Comparison of ENCODE assay signal across 9 cellular contexts in the genomic region with DNA sequence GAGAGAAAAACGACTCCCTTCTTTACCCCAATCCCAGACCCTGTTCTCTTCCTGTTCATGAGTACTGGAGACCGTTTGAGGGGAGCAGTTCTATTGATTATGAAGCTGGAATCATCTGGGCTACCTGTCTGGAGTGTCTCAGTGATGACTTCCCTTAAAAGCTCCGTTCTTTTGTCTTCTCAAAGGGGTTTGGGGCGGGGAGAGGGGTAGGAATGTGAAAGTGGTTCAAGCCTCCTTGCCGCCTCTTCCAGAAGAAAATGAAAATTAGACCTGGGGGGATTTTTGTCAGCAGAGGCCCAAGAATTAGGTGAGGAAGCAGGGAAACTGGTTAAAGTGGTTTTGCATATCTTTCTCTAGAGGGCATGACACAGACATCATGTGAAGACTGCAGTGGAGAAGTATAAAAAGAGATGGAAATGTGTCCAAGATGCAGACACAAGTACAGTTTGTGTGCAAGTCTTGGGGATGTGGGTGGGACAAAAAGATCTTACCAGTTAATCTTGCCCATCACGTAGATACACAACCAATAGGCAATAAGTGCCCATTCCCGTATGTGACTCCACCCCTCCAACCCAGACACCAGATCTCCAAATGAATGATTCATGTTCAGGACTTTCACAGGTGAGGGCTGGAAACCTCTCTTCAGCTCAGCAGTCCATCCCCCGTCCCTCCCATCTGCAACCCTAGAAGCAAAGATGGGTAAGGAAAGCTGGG. TPM values are rescaled to one million over a fixed set of nuclear protein-coding genes. Genes with fewer than 3 reads are reported as not detected.
DNase-seq lines count a peak whose midpoint lies in the region; ATAC-seq and TF ChIP-seq lines count a peak whose summit lies in the region.
"Had no signal": no experiment of that assay in that cellular context is flagged by ENCODE, and none has a peak within 500 bp of the region (broad histone marks: within the 10 kb centered on the region; RNA-seq: fewer than 3 reads in every experiment).

No MANE protein-coding gene starts in this region.

- H3K27ac Mint-ChIP-seq in activated naive CD4-positive, alpha-beta T cell treated with anti-CD3 and anti-CD28 coated beads, Interleukin-2, amount 50 U/mL, for 24 hours: peak overlapping the region; percentile 19
- H3K27ac Mint-ChIP-seq in endothelial cell (ENCODE audit: unreplicated experiment) (peak overlapping the region; percentile 42), neural crest cell (ENCODE audit: unreplicated experiment) (peak overlapping the region; percentile 57)
- H3K27ac Mint-ChIP-seq: dendritic cell treated with granulocyte-macrophage colony-stimulating factor and Interleukin-4, amounts not matched to agents 40 ng/mL and 50 ng/mL, for 4 days had no signal

- CTCF ChIA-PET in Panc1 (lab: Charles Lee): interaction anchor here (0.9 kb wide), 1 partner anchor 49 kb away, joined by 4 read pairs; no protein-coding TSS in a partner anchor

- peak; percentile 64 for ATAC-seq in Panc1
- no peak for ATAC-seq in GM19328 (IDR thresholded peaks at IDR 0.05; ENCODE audit: unreplicated experiment)

- no peaks in the 10 kb centered on the region for H3K36me3 Mint-ChIP-seq in activated naive CD4-positive, alpha-beta T cell treated with anti-CD3 and anti-CD28 coated beads, Interleukin-2, amount 50 U/mL, for 24 hours
- H3K36me3 Mint-ChIP-seq in endothelial cell (ENCODE audit: low read depth, unreplicated experiment) (peaks cover 8% of the 10 kb centered on the region), neural crest cell (ENCODE audit: low read depth) (no peaks in the 10 kb centered on the region)

- peaks cover 51% of the 10 kb centered on the region for H3K4me1 ChIP-seq in Panc1 (ENCODE audit: control insufficient read depth, insufficient read depth, low read length)

- intact Hi-C loops in Panc1 (cut with micrococcal nuclease; ENCODE audit: unreplicated experiment): no loop called here

- H3K36me3 ChIP-seq in Panc1 (ENCODE audit: control insufficient read depth, insufficient read depth, low read length): no peaks in the 10 kb centered on the region

- no TSS peak for BruUV-seq in Panc1 (replicated peaks; lab: Mats Ljungman, UMichigan)

- POLR2A ChIA-PET in Panc1 (lab: Charles Lee): no interaction called here

- H3K4me3 Mint-ChIP-seq in activated naive CD4-positive, alpha-beta T cell treated with anti-CD3 and anti-CD28 coated beads, Interleukin-2, amount 50 U/mL, for 24 hours: peak overlapping the region; percentile 27
- H3K4me3 Mint-ChIP-seq in endothelial cell (ENCODE audit: unreplicated experiment) (peak overlapping the region; percentile 86), neural crest cell (peak overlapping the region; percentile 85)

- DNase-seq in activated naive CD4-positive, alpha-beta T cell (lab: John Stamatoyannopoulos, UW): no peak
- DNase-seq in Panc1 (ENCODE audit: low read depth, low spot score) (no peak), endothelial cell (ENCODE audit: low spot score) (no peak), neural crest cell (ENCODE audit: low read depth, low spot score) (no peak), NCI-H1105 treated with DMSO at 0.1 percent for 48 hours (lab: John Stamatoyannopoulos, UW) (no peak)
- DNase-seq in stimulated activated naive CD4-positive, alpha-beta T cell treated with Interleukin-2 at 50 U/mL for 16 hours (lab: John Stamatoyannopoulos, UW): no peak

- TF ChIP-seq CTCF in Panc1 (IDR thresholded peaks at IDR 0.05): no peak
- no peak for TF ChIP-seq CTCF in endothelial cell (IDR thresholded peaks at IDR 0.05; ENCODE audit: unreplicated experiment)
- TF ChIP-seq CTCF in neural crest cell (conservative IDR thresholded peaks at IDR 0.05): no peak

- H3K9me3 ChIP-seq in Panc1 (ENCODE audit: control insufficient read depth, insufficient read depth, low read depth, low read length): no peaks in the 10 kb centered on the region

- H3K4me3 ChIP-seq in Panc1 (ENCODE audit: low read depth in 2 of 2, low read length in 2 of 2): peak overlapping the region; percentile 68 to 94

- no peaks in the 10 kb centered on the region for H3K27me3 ChIP-seq in Panc1 (ENCODE audit: control insufficient read depth, insufficient read depth, low read length)

- peak overlapping the region; percentile 91 for H3K27ac ChIP-seq in Panc1 (ENCODE audit: low read length)

- H3K27me3 Mint-ChIP-seq in activated naive CD4-positive, alpha-beta T cell treated with anti-CD3 and anti-CD28 coated beads, Interleukin-2, amount 50 U/mL, for 24 hours: no peaks in the 10 kb centered on the region
- H3K27me3 Mint-ChIP-seq in endothelial cell (ENCODE audit: unreplicated experiment): peaks cover 12% of the 10 kb centered on the region
- no peaks in the 10 kb centered on the region for H3K27me3 Mint-ChIP-seq in neural crest cell (ENCODE audit: low read depth)
- H3K27me3 Mint-ChIP-seq: dendritic cell treated with granulocyte-macrophage colony-stimulating factor and Interleukin-4, amounts not matched to agents 40 ng/mL and 50 ng/mL, for 4 days had no signal

- peaks cover 32% of the 10 kb centered on the region for H3K4me1 Mint-ChIP-seq in activated naive CD4-positive, alpha-beta T cell treated with anti-CD3 and anti-CD28 coated beads, Interleukin-2, amount 50 U/mL, for 24 hours
- H3K4me1 Mint-ChIP-seq in endothelial cell (ENCODE audit: unreplicated experiment): peaks cover 40% of the 10 kb centered on the region
- peaks cover 39% of the 10 kb centered on the region for H3K4me1 Mint-ChIP-seq in neural crest cell

- in situ Hi-C loops in Panc1 (cut with HindIII; ENCODE audit: low pct_unique_long_range_greater_than_20kb, low sequenced_read_pairs): no loop called here

- no peaks in the 10 kb centered on the region for H3K9me3 Mint-ChIP-seq in activated naive CD4-positive, alpha-beta T cell treated with anti-CD3 and anti-CD28 coated beads, Interleukin-2, amount 50 U/mL, for 24 hours
- H3K9me3 Mint-ChIP-seq in endothelial cell (ENCODE audit: unreplicated experiment): no peaks in the 10 kb centered on the region
- H3K9me3 Mint-ChIP-seq in neural crest cell: no peaks in the 10 kb centered on the region
- H3K9me3 Mint-ChIP-seq: dendritic cell treated with granulocyte-macrophage colony-stimulating factor and Interleukin-4, amounts not matched to agents 40 ng/mL and 50 ng/mL, for 4 days had no signal

RNA-seq across cellular contexts. Expression of gene MTMR11, which starts 0.5 kb away (rescaled TPM):
- total RNA-seq in Panc1 (2021; ENCODE audit: unreplicated experiment) (12.0 TPM), endothelial cell (ENCODE audit: unreplicated experiment) (10.3 TPM), neural crest cell (4.5 and 6.3 TPM in 2 replicates)
- polyA plus RNA-seq in Panc1 (2012; ENCODE audit: insufficient read length): 9.4 TPM

RNA-seq across cellular contexts. Expression of gene SF3B4, which starts 9.5 kb away (rescaled TPM):
- total RNA-seq in Panc1 (2021; ENCODE audit: unreplicated experiment) (120 TPM), endothelial cell (ENCODE audit: unreplicated experiment) (108 TPM), neural crest cell (90.9 and 95.3 TPM in 2 replicates)
- polyA plus RNA-seq in Panc1 (2012; ENCODE audit: insufficient read length): 98.8 TPM

RNA-seq across cellular contexts. Expression of gene SV2A, which starts 19.5 kb away (rescaled TPM):
- total RNA-seq in Panc1 (2021; ENCODE audit: unreplicated experiment): 2.9 TPM
- 4.4 TPM for polyA plus RNA-seq in Panc1 (2012; ENCODE audit: insufficient read length)
- 12.7 TPM for total RNA-seq in endothelial cell (ENCODE audit: unreplicated experiment)
- total RNA-seq in neural crest cell: 48.4 and 49.5 TPM in 2 replicates

RNA-seq across cellular contexts. Expression of gene BOLA1, which starts 37.8 kb away (rescaled TPM):
- total RNA-seq in Panc1 (2021; ENCODE audit: unreplicated experiment) (14.6 TPM), endothelial cell (ENCODE audit: unreplicated experiment) (7.7 TPM), neural crest cell (10.1 TPM in 2 replicates)
- 21.1 TPM for polyA plus RNA-seq in Panc1 (2012; ENCODE audit: insufficient read length)

Comparison
In these comparisons a context has a peak if more than half of its experiments do, and no peak if none do; other contexts are left out.
1. H3K4me3 Mint-ChIP-seq: peak in every context shown above with its lines; median percentile 86 in endothelial cell; 85 in neural crest cell; 27 in activated naive CD4-positive, alpha-beta T cell treated with anti-CD3 and anti-CD28 coated beads, Interleukin-2, amount 50 U/mL, for 24 hours.